ENCODE assay signal across 9 cellular contexts in genomic region chr7:121337398-121337797, GRCh38. TPM values are rescaled to one million over a fixed set of nuclear protein-coding genes. Genes with fewer than 3 reads are reported as not detected.
A peak's percentile ranks its signal among the peaks of the same experiment; 100 is the strongest.
DNase-seq lines count a peak whose midpoint lies in the region; ATAC-seq and TF ChIP-seq lines count a peak whose summit lies in the region.
"Had no signal": no experiment of that assay in that cellular context is flagged by ENCODE, and none has a peak within 500 bp of the region (broad histone marks: within the 10 kb centered on the region; RNA-seq: fewer than 3 reads in every experiment).

No MANE protein-coding gene starts in this region.

- TF ChIP-seq CTCF in VCaP (conservative IDR thresholded peaks at IDR 0.05): peak; percentile 81

- peak overlapping the region in 4 of 6 donors; percentile 6 to 79 (median 70) for H3K27ac Mint-ChIP-seq in naive B cell

- H3K4me3 Mint-ChIP-seq in naive B cell: no peak overlapping the region

- no peaks in the 10 kb centered on the region for H3K27me3 Mint-ChIP-seq in naive B cell

- H3K27ac ChIP-seq in VCaP: no peak overlapping the region

- peaks cover 14 to 15% of the 10 kb centered on the region in 2 donors for H3K36me3 Mint-ChIP-seq in naive B cell

- DNase-seq in NCI-H1092 treated with DMSO at 0.1 percent for 48 hours (lab: John Stamatoyannopoulos, UW) (peak; percentile 46), NCI-H1092 (lab: John Stamatoyannopoulos, UW) (no peak), naive B cell (no peak), Kasumi-1 (lab: John Stamatoyannopoulos, UW) (no peak), retina (no peak)
- DNase-seq: activated CD4-positive, CD25-positive, alpha-beta regulatory T cell had no signal

- H3K9me3 Mint-ChIP-seq in naive B cell: no peaks in the 10 kb centered on the region

- H3K4me1 Mint-ChIP-seq in naive B cell: peaks cover 0 to 10% (median 4%) of the 10 kb centered on the region in 3 donors

- ATAC-seq in HG03565 (IDR thresholded peaks at IDR 0.05; ENCODE audit: unreplicated experiment) (peak; percentile 52), naive B cell (ENCODE audit: low read depth in 2 of 2) (peak; percentile 73 to 75), HG03571 (IDR thresholded peaks at IDR 0.05; ENCODE audit: unreplicated experiment) (no peak)

RNA-seq across cellular contexts. Expression of gene WNT16, which starts 8.6 kb away (rescaled TPM):
- polyA plus RNA-seq in naive B cell (ENCODE audit: low read depth in 6 of 6): 1 to 10 TPM in 5 of 6 donors, under 1 TPM in 1; 1.00 to 4.3 (median 2.9) TPM

RNA-seq across cellular contexts. Expression of gene FAM3C, which starts 58.7 kb away (rescaled TPM):
- polyA plus RNA-seq in naive B cell (ENCODE audit: low read depth in 6 of 6): 100 to 1,000 TPM in 3 of 6 donors, 10 to 100 TPM in 3; 79.8 to 115 (median 101) TPM
